In genomic region chr1:84940481-84940880, GRCh38 we compare ENCODE assay signal across 1 cellular context.
TF ChIP-seq lines count a peak whose summit lies in the region.

No MANE protein-coding gene starts in this region.

TF ChIP-seq in GM23338, 12 proteins besides CTCF, POLR2A, EP300 and RAD21:
- TF ChIP-seq REST (IDR thresholded peaks at IDR 0.05; ENCODE audit: unreplicated experiment): no peak
- no peak for TF ChIP-seq EZH2 (IDR thresholded peaks at IDR 0.05; ENCODE audit: low read depth, unreplicated experiment)
- TF ChIP-seq ZNF114 (CRISPR knock-in tag; IDR thresholded peaks at IDR 0.05): no peak
- no peak for TF ChIP-seq CREB1 (CRISPR knock-in tag; IDR thresholded peaks at IDR 0.05; ENCODE audit: low read depth)
- no peak for TF ChIP-seq ZNF462 (CRISPR knock-in tag; IDR thresholded peaks at IDR 0.05)
- TF ChIP-seq NANOG (IDR thresholded peaks at IDR 0.05; ENCODE audit: borderline replicate concordance): no peak
- TF ChIP-seq EZH2phosphoT487 (IDR thresholded peaks at IDR 0.05; ENCODE audit: unreplicated experiment): no peak
- TF ChIP-seq JUNB (IDR thresholded peaks at IDR 0.05; ENCODE audit: unreplicated experiment): no peak
- TF ChIP-seq ZNF331 (CRISPR knock-in tag; IDR thresholded peaks at IDR 0.05; ENCODE audit: low read depth): no peak
- no peak for TF ChIP-seq STAT1 (IDR thresholded peaks at IDR 0.05; ENCODE audit: unreplicated experiment)
- TF ChIP-seq POLR2AphosphoS5 (IDR thresholded peaks at IDR 0.05; ENCODE audit: low read depth): no peak
- TF ChIP-seq ETS1 (IDR thresholded peaks at IDR 0.05): no peak
